29 cellular contexts compared by ENCODE assay signal in genomic region chr5:122730037-122730436, GRCh38. TPM values are rescaled to one million over a fixed set of nuclear protein-coding genes. Genes with fewer than 3 reads are reported as not detected.
A peak's percentile ranks its signal among the peaks of the same experiment; 100 is the strongest.
DNase-seq lines count a peak whose midpoint lies in the region; ATAC-seq and TF ChIP-seq lines count a peak whose summit lies in the region.
"Had no signal": no experiment of that assay in that cellular context is flagged by ENCODE, and none has a peak within 500 bp of the region (broad histone marks: within the 10 kb centered on the region; RNA-seq: fewer than 3 reads in every experiment).

No MANE protein-coding gene starts in this region.

- in situ Hi-C loops in GM13976 (cut with MboI; ENCODE audit: low sequenced_read_pairs, unreplicated experiment), result no loop called here

- H3K36me3 Mint-ChIP-seq in stimulated activated memory B cell treated with anti-CD40 and anti-IgM and Interleukin-4, amounts not matched to agents 10 μg/mL and 1 μg/mL and 100 μg/mL, for 72 hours, result peaks cover 5% of the 10 kb centered on the region
- H3K36me3 Mint-ChIP-seq in activated CD8-positive, alpha-beta T cell treated with anti-CD3 and anti-CD28 coated beads for 36 hours (ENCODE audit: low read depth), result no peaks in the 10 kb centered on the region
- H3K36me3 Mint-ChIP-seq: activated naive CD8-positive, alpha-beta T cell had no signal

- peaks cover 50% of the 10 kb centered on the region for H3K4me1 Mint-ChIP-seq in stimulated activated memory B cell treated with anti-CD40 and anti-IgM and Interleukin-4, amounts not matched to agents 10 μg/mL and 1 μg/mL and 100 μg/mL, for 72 hours
- no peaks in the 10 kb centered on the region for H3K4me1 Mint-ChIP-seq in activated CD8-positive, alpha-beta T cell treated with anti-CD3 and anti-CD28 coated beads for 36 hours (ENCODE audit: low read depth)
- H3K4me1 Mint-ChIP-seq: activated CD4-positive, alpha-beta memory T cell treated with anti-CD3 and anti-CD28 coated beads, Interleukin-2, amount 10 ng/mL, durations not matched to agents 7 days and 5 days; nephron had no signal

- H3K4me1 ChIP-seq in Peyer's patch, result no peaks in the 10 kb centered on the region
- H3K4me1 ChIP-seq: ascending aorta, esophagus muscularis mucosa, stomach, tibial nerve had no signal

- no peaks in the 10 kb centered on the region for H3K36me3 ChIP-seq in Peyer's patch
- H3K36me3 ChIP-seq: ascending aorta, cardiac muscle cell, esophagus muscularis mucosa, heart right ventricle, stomach, tibial nerve had no signal

- peaks cover 5% of the 10 kb centered on the region for H3K9me3 Mint-ChIP-seq in stimulated activated memory B cell treated with anti-CD40 and anti-IgM and Interleukin-4, amounts not matched to agents 10 μg/mL and 1 μg/mL and 100 μg/mL, for 72 hours
- no peaks in the 10 kb centered on the region for H3K9me3 Mint-ChIP-seq in activated CD8-positive, alpha-beta T cell treated with anti-CD3 and anti-CD28 coated beads for 36 hours
- H3K9me3 Mint-ChIP-seq: activated CD4-positive, alpha-beta memory T cell treated with anti-CD3 and anti-CD28 coated beads, Interleukin-2, amount 10 ng/mL, durations not matched to agents 7 days and 5 days; nephron had no signal

- H3K27ac Mint-ChIP-seq in stimulated activated memory B cell treated with anti-CD40 and anti-IgM and Interleukin-4, amounts not matched to agents 10 μg/mL and 1 μg/mL and 100 μg/mL, for 72 hours, result peak overlapping the region; percentile 47
- H3K27ac Mint-ChIP-seq in activated CD8-positive, alpha-beta T cell treated with anti-CD3 and anti-CD28 coated beads for 36 hours, result no peak overlapping the region
- H3K27ac Mint-ChIP-seq: activated CD4-positive, alpha-beta memory T cell treated with anti-CD3 and anti-CD28 coated beads, Interleukin-2, amount 10 ng/mL, durations not matched to agents 7 days and 5 days; activated naive CD8-positive, alpha-beta T cell; nephron had no signal

- H3K27ac ChIP-seq in Peyer's patch, result no peak overlapping the region
- H3K27ac ChIP-seq: ascending aorta, cardiac muscle cell, esophagus muscularis mucosa, foreskin keratinocyte, GM23248, heart right ventricle, skin epidermis, tibial nerve had no signal

- no peak overlapping the region for H3K4me3 ChIP-seq in Peyer's patch
- H3K4me3 ChIP-seq: ascending aorta, cardiac muscle cell, esophagus muscularis mucosa, GM23248, heart right ventricle, lung, mucosa of descending colon, skin epidermis, stomach, tibial nerve had no signal

- no peak overlapping the region for H3K4me3 Mint-ChIP-seq in stimulated activated memory B cell treated with anti-CD40 and anti-IgM and Interleukin-4, amounts not matched to agents 10 μg/mL and 1 μg/mL and 100 μg/mL, for 72 hours
- no peak overlapping the region for H3K4me3 Mint-ChIP-seq in activated CD8-positive, alpha-beta T cell treated with anti-CD3 and anti-CD28 coated beads for 36 hours
- H3K4me3 Mint-ChIP-seq: activated CD4-positive, alpha-beta memory T cell treated with anti-CD3 and anti-CD28 coated beads, Interleukin-2, amount 10 ng/mL, durations not matched to agents 7 days and 5 days; activated naive CD8-positive, alpha-beta T cell; nephron had no signal

- H3K9me3 ChIP-seq in Peyer's patch, result no peaks in the 10 kb centered on the region
- H3K9me3 ChIP-seq: ascending aorta, esophagus muscularis mucosa, mucosa of descending colon had no signal

- peak; percentile 45 for ATAC-seq in GM21360 (IDR thresholded peaks at IDR 0.05; ENCODE audit: unreplicated experiment)
- ATAC-seq in HG03378 (IDR thresholded peaks at IDR 0.05; ENCODE audit: unreplicated experiment), result peak; percentile 37
- ATAC-seq in stimulated activated memory B cell treated with anti-CD40 and anti-IgM and Interleukin-4, amounts not matched to agents 10 μg/mL and 1 μg/mL and 100 μg/mL, for 72 hours, result peak; percentile 68
- ATAC-seq in activated CD8-positive, alpha-beta T cell treated with anti-CD3 and anti-CD28 coated beads for 36 hours, result no peak
- ATAC-seq: foreskin keratinocyte, heart right ventricle, HepG2, mucosa of descending colon had no signal

- intact Hi-C loops in activated CD8-positive, alpha-beta T cell treated with anti-CD3 and anti-CD28 coated beads for 36 hours (cut with micrococcal nuclease), result no loop called here

- CTCF ChIA-PET in activated CD8-positive, alpha-beta T cell treated with anti-CD3 and anti-CD28 coated beads for 36 hours (lab: Charles Lee), result no interaction called here

- no peak for TF ChIP-seq CTCF in GM13976 (IDR thresholded peaks at IDR 0.05; ENCODE audit: borderline replicate concordance, control extremely low read depth, extremely low read depth, insufficient read depth, missing control alignments)
- no peak for TF ChIP-seq CTCF in activated CD8-positive, alpha-beta T cell treated with anti-CD3 and anti-CD28 coated beads for 36 hours (IDR thresholded peaks at IDR 0.05)
- no peak for TF ChIP-seq CTCF in Peyer's patch (IDR thresholded peaks at IDR 0.05)

- no peaks in the 10 kb centered on the region for H3K27me3 ChIP-seq in Peyer's patch
- H3K27me3 ChIP-seq: ascending aorta, cardiac muscle cell, esophagus muscularis mucosa, foreskin keratinocyte, stomach, tibial nerve had no signal

- DNase-seq in GM13976 (ENCODE audit: low spot score) (peak; percentile 38), EL (no peak), Peyer's patch (no peak)
- DNase-seq in activated CD8-positive, alpha-beta T cell treated with anti-CD3 and anti-CD28 coated beads for 36 hours, result no peak
- DNase-seq: ACHN; activated CD4-positive, alpha-beta memory T cell treated with anti-CD3 and anti-CD28 coated beads, Interleukin-2, amount 10 ng/mL, durations not matched to agents 7 days and 5 days; activated CD4-positive, CD25-positive, alpha-beta regulatory T cell treated with anti-CD3 and anti-CD28 coated beads, Interleukin-2, amount 50 U/mL, for 72 hours; COR-L47; DMS53; foreskin keratinocyte; GM23248; heart right ventricle; Karpas-422; mucosa of descending colon; NCI-H446; NCI-H774; stomach had no signal

- TF ChIP-seq POLR2A in Peyer's patch (IDR thresholded peaks at IDR 0.05), result no peak

- POLR2A ChIA-PET in activated CD8-positive, alpha-beta T cell treated with anti-CD3 and anti-CD28 coated beads for 36 hours (lab: Charles Lee), result no interaction called here

- H3K27me3 Mint-ChIP-seq in stimulated activated memory B cell treated with anti-CD40 and anti-IgM and Interleukin-4, amounts not matched to agents 10 μg/mL and 1 μg/mL and 100 μg/mL, for 72 hours, result no peaks in the 10 kb centered on the region
- peaks cover 18% of the 10 kb centered on the region for H3K27me3 Mint-ChIP-seq in activated CD8-positive, alpha-beta T cell treated with anti-CD3 and anti-CD28 coated beads for 36 hours

RNA-seq across cellular contexts. Expression of gene SNX2, which starts 44.8 kb away (rescaled TPM):
- 10 to 100 TPM; 42.0 to 48.3 TPM for total RNA-seq in activated CD8-positive, alpha-beta T cell treated with anti-CD3 and anti-CD28 coated beads for 36 hours
- 10 to 100 TPM; 46.1 to 97.4 (median 52.8) TPM for total RNA-seq in Peyer's patch
